ENCODE assay signal across 26 cellular contexts in the genomic region with DNA sequence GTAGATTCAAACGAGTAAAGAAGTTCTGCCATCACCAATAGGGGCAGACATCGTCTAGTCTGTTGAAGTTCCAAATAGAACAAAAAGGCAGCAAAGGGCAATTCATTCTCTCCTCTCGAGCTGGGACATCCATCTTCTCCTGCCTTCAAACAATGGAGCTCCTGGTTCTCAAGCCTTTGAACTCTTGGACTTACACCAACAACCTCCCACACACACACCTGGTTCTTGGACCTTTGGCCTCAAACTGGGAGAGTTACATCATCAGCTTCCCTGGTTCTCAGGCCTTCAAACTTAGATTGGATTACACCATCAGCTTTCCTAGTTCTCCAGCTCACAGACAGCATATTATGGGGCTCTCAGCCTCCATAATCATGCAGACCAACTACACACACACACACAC. TPM values are rescaled to one million over a fixed set of nuclear protein-coding genes. Genes with fewer than 3 reads are reported as not detected.
DNase-seq lines count a peak whose midpoint lies in the region; ATAC-seq and TF ChIP-seq lines count a peak whose summit lies in the region.
"Had no signal": no experiment of that assay in that cellular context is flagged by ENCODE, and none has a peak within 500 bp of the region (broad histone marks: within the 10 kb centered on the region; RNA-seq: fewer than 3 reads in every experiment).

No MANE protein-coding gene starts in this region.

- CTCF ChIA-PET in T-cell (lab: Charles Lee), result interaction anchor here in 1 of 2 donors (0.9 to 1.0 kb wide), 2 partner anchors 10 to 11 kb away, joined by 3 to 4 read pairs; partner anchors contain the start of gene GIMAP1

- H3K36me3 ChIP-seq in effector memory CD4-positive, alpha-beta T cell (ENCODE audit: control insufficient read depth, insufficient read depth, low read length), result peaks cover 21% of the 10 kb centered on the region

- H3K9me3 Mint-ChIP-seq in T-helper 1 cell treated with Interleukin-12 subunit alpha and Interleukin-12 subunit beta and Interleukin-4 antibody, amounts not matched to agents 30 μg/mL and 1 μg/mL, for 36 hours, result peaks cover 41% of the 10 kb centered on the region
- H3K9me3 Mint-ChIP-seq in T-cell (peaks cover 20 to 54% (median 35%) of the 10 kb centered on the region in 3 donors), immature natural killer cell (peaks cover 0 to 26% (median 7%) of the 10 kb centered on the region in 6 donors), natural killer cell (peaks cover 5 to 10% of the 10 kb centered on the region in 2 donors)
- peaks cover 38% of the 10 kb centered on the region for H3K9me3 Mint-ChIP-seq in activated T-cell treated with anti-CD3 and anti-CD28 coated beads, Interleukin-2, amount 50 U/mL, for 4 hours

- DNase-seq in T-helper 1 cell (no peak), T-cell (no peak), immature natural killer cell (no peak), natural killer cell (no peak), occipital lobe (lab: John Stamatoyannopoulos, UW) (no peak)
- DNase-seq in effector memory CD4-positive, alpha-beta T cell, result no peak
- no peak for DNase-seq in activated T-cell treated with anti-CD3 and anti-CD28 coated beads, Interleukin-2, amount 50 U/mL, for 4 hours
- DNase-seq: 8988T; activated CD4-positive, CD25-positive, alpha-beta regulatory T cell treated with anti-CD3 and anti-CD28 coated beads, Interleukin-2, amount 50 U/mL, for 72 hours; DND-41; effector CD4-positive, alpha-beta T cell; heart left ventricle; Kasumi-1; midbrain; NCI-H1048; NCI-H187; NCI-H2171 treated with DMSO at 0.1 percent for 48 hours; NCI-H524 treated with DMSO at 0.1 percent for 48 hours; posterior cingulate gyrus; SHP77 treated with DMSO at 0.1 percent for 48 hours; trophoblast cell had no signal

- H3K4me1 Mint-ChIP-seq in T-helper 1 cell treated with Interleukin-12 subunit alpha and Interleukin-12 subunit beta and Interleukin-4 antibody, amounts not matched to agents 30 μg/mL and 1 μg/mL, for 36 hours (ENCODE audit: low read depth), result peaks cover 57% of the 10 kb centered on the region
- H3K4me1 Mint-ChIP-seq in T-cell (peaks cover 53 to 59% (median 57%) of the 10 kb centered on the region in 3 donors), immature natural killer cell (peaks cover 57 to 69% of the 10 kb centered on the region in 2 donors), natural killer cell (peaks cover 46 to 47% of the 10 kb centered on the region in 2 donors)
- peaks cover 47% of the 10 kb centered on the region for H3K4me1 Mint-ChIP-seq in activated T-cell treated with anti-CD3 and anti-CD28 coated beads, Interleukin-2, amount 50 U/mL, for 4 hours (ENCODE audit: low read depth)
- H3K4me1 Mint-ChIP-seq: neural crest cell had no signal

- no peak for ATAC-seq in T-cell (replicated peaks in 1 of 4)
- ATAC-seq in natural killer cell, result no peak
- no peak for ATAC-seq in activated T-cell treated with anti-CD3 and anti-CD28 coated beads, Interleukin-2, amount 50 U/mL, for 4 hours
- ATAC-seq: activated naive CD4-positive, alpha-beta T cell treated with anti-CD3 and anti-CD28 coated beads, Interleukin-2, amount 50 U/mL, for 72 hours had no signal

- H3K4me3 Mint-ChIP-seq in T-helper 1 cell treated with Interleukin-12 subunit alpha and Interleukin-12 subunit beta and Interleukin-4 antibody, amounts not matched to agents 30 μg/mL and 1 μg/mL, for 36 hours, result no peak overlapping the region
- no peak overlapping the region for H3K4me3 Mint-ChIP-seq in T-cell
- no peak overlapping the region for H3K4me3 Mint-ChIP-seq in immature natural killer cell
- no peak overlapping the region for H3K4me3 Mint-ChIP-seq in natural killer cell
- H3K4me3 Mint-ChIP-seq in activated T-cell treated with anti-CD3 and anti-CD28 coated beads, Interleukin-2, amount 50 U/mL, for 4 hours, result no peak overlapping the region
- H3K4me3 Mint-ChIP-seq: neural crest cell had no signal

- TF ChIP-seq CTCF in natural killer cell (IDR thresholded peaks at IDR 0.05), result no peak

- peaks cover 73% of the 10 kb centered on the region for H3K36me3 Mint-ChIP-seq in T-helper 1 cell treated with Interleukin-12 subunit alpha and Interleukin-12 subunit beta and Interleukin-4 antibody, amounts not matched to agents 30 μg/mL and 1 μg/mL, for 36 hours (ENCODE audit: low read depth)
- H3K36me3 Mint-ChIP-seq in T-cell (peaks cover 66% of the 10 kb centered on the region), immature natural killer cell (peaks cover 49 to 53% (median 52%) of the 10 kb centered on the region in 3 donors), natural killer cell (peaks cover 34% of the 10 kb centered on the region)
- peaks cover 49% of the 10 kb centered on the region for H3K36me3 Mint-ChIP-seq in activated T-cell treated with anti-CD3 and anti-CD28 coated beads, Interleukin-2, amount 50 U/mL, for 4 hours (ENCODE audit: insufficient read depth)

- intact Hi-C loops in natural killer cell (cut with micrococcal nuclease), result no loop called here

- peaks cover 21% of the 10 kb centered on the region for H3K9me3 ChIP-seq in effector memory CD4-positive, alpha-beta T cell (ENCODE audit: control insufficient read depth, low read length)

- no peak overlapping the region for H3K4me3 ChIP-seq in effector memory CD4-positive, alpha-beta T cell (ENCODE audit: insufficient read depth, low read depth, low read length, poor library complexity, severe bottlenecking)
- H3K4me3 ChIP-seq: heart left ventricle had no signal

- H3K27me3 ChIP-seq in effector memory CD4-positive, alpha-beta T cell (replicated peaks; ENCODE audit: control insufficient read depth, insufficient read depth, low read length, poor library complexity, severe bottlenecking), result no peaks in the 10 kb centered on the region
- H3K27me3 ChIP-seq: heart left ventricle had no signal

- H3K27ac ChIP-seq in effector memory CD4-positive, alpha-beta T cell (ENCODE audit: insufficient read depth, low read length, poor library complexity, severe bottlenecking), result no peak overlapping the region
- H3K27ac ChIP-seq: heart left ventricle had no signal

- no peaks in the 10 kb centered on the region for H3K27me3 Mint-ChIP-seq in T-helper 1 cell treated with Interleukin-12 subunit alpha and Interleukin-12 subunit beta and Interleukin-4 antibody, amounts not matched to agents 30 μg/mL and 1 μg/mL, for 36 hours (ENCODE audit: low read depth)
- H3K27me3 Mint-ChIP-seq in T-cell (no peaks in the 10 kb centered on the region), immature natural killer cell (ENCODE audit: low read depth in 3 of 3) (peaks cover 0 to 1% (median 1%) of the 10 kb centered on the region in 3 donors), natural killer cell (ENCODE audit: low read depth in 2 of 2) (no peaks in the 10 kb centered on the region)
- no peaks in the 10 kb centered on the region for H3K27me3 Mint-ChIP-seq in activated T-cell treated with anti-CD3 and anti-CD28 coated beads, Interleukin-2, amount 50 U/mL, for 4 hours (ENCODE audit: low read depth)

- H3K27ac Mint-ChIP-seq in T-helper 1 cell treated with Interleukin-12 subunit alpha and Interleukin-12 subunit beta and Interleukin-4 antibody, amounts not matched to agents 30 μg/mL and 1 μg/mL, for 36 hours, result peak overlapping the region; percentile 5
- H3K27ac Mint-ChIP-seq in T-cell (peak overlapping the region; percentile 75 to 77), immature natural killer cell (peak overlapping the region in 5 of 6 donors; percentile 1 to 47 (median 33)), natural killer cell (peak overlapping the region; percentile 30 to 42)

- peaks cover 11% of the 10 kb centered on the region for H3K4me1 ChIP-seq in effector memory CD4-positive, alpha-beta T cell (ENCODE audit: control insufficient read depth, insufficient read depth, low read length, poor library complexity, severe bottlenecking)

- POLR2A ChIA-PET in T-cell (lab: Charles Lee), result interaction anchor here in 1 of 2 donors (0.6 kb wide), 1 partner anchor 70 kb away, joined by 3 read pairs; no protein-coding TSS in a partner anchor

RNA-seq across cellular contexts. Expression of gene GIMAP5, which starts 9.8 kb away (rescaled TPM):
- total RNA-seq in T-cell (100 to 1,000 TPM in 3 of 5 donors, 10 to 100 TPM in 2; 82.8 to 271 (median 248) TPM), natural killer cell (10 to 100 TPM; 29.2 to 64.1 (median 35.3) TPM), occipital lobe (3.7 TPM)
- polyA plus RNA-seq in immature natural killer cell, result 100 to 1,000 TPM; 123 to 291 (median 123) TPM
- 10 to 100 TPM; 44.1 to 52.2 (median 50.2) TPM for total RNA-seq in activated T-cell treated with anti-CD3 and anti-CD28 coated beads, Interleukin-2, amount 50 U/mL, for 4 hours
- total RNA-seq: epithelial cell of proximal tubule had no signal

RNA-seq across cellular contexts. Expression of gene GIMAP1, which starts 11.0 kb away (rescaled TPM):
- total RNA-seq in T-cell, result 10 to 100 TPM; 23.5 to 99.9 (median 76.8) TPM
- polyA plus RNA-seq in immature natural killer cell, result 10 to 100 TPM; 19.1 to 71.4 (median 25.7) TPM
- total RNA-seq in natural killer cell, result 10 to 100 TPM; 11.1 to 23.9 (median 13.3) TPM
- total RNA-seq in occipital lobe, result 0.94 TPM
- 1 to 10 TPM; 2.1 to 2.7 (median 2.1) TPM for total RNA-seq in activated T-cell treated with anti-CD3 and anti-CD28 coated beads, Interleukin-2, amount 50 U/mL, for 4 hours
- total RNA-seq: epithelial cell of proximal tubule, H4, neural crest cell had no signal

RNA-seq across cellular contexts. Expression of gene GIMAP2, which starts 41.9 kb away (rescaled TPM):
- total RNA-seq in T-cell (100 to 1,000 TPM in 4 of 5 donors, 10 to 100 TPM in 1; 83.2 to 226 (median 183) TPM), natural killer cell (10 to 100 TPM; 47.5 to 77.5 (median 61.0) TPM), occipital lobe (4.4 TPM)
- polyA plus RNA-seq in immature natural killer cell, result 10 to 100 TPM; 63.1 to 93.5 (median 79.4) TPM
- 10 to 100 TPM; 19.7 to 22.7 (median 19.8) TPM for total RNA-seq in activated T-cell treated with anti-CD3 and anti-CD28 coated beads, Interleukin-2, amount 50 U/mL, for 4 hours
- total RNA-seq: epithelial cell of proximal tubule, neural crest cell had no signal

Comparison
In these comparisons a context has a peak if more than half of its experiments do, and no peak if none do; other contexts are left out.
1. H3K27ac Mint-ChIP-seq: peak in every context shown above with its lines; median percentile 76 in T-cell; 36 in natural killer cell; 33 in immature natural killer cell; 5 in T-helper 1 cell treated with Interleukin-12 subunit alpha and Interleukin-12 subunit beta and Interleukin-4 antibody, amounts not matched to agents 30 μg/mL and 1 μg/mL, for 36 hours.